10 cellular contexts compared by ENCODE assay signal in the genomic region with DNA sequence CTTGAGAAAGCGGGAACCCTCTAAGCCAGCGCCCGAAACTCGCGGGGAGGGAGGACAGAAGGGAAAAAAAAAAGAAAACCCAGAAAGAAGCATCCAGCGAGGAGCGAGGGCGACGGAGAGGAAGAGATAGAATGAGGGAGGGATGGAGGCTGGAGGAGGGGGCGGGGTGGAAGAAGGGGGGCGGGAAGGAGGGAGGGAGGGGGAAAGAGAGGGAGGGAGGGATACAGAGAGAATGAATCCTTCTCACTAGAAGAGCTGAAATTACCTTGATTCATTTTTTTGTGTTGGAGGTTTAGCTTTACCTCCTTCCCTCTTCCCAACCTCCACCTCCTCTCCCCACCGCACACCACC. TPM values are rescaled to one million over a fixed set of nuclear protein-coding genes. Genes with fewer than 3 reads are reported as not detected.
A peak's percentile ranks its signal among the peaks of the same experiment; 100 is the strongest.
DNase-seq lines count a peak whose midpoint lies in the region; ATAC-seq and TF ChIP-seq lines count a peak whose summit lies in the region.
"Had no signal": no experiment of that assay in that cellular context is flagged by ENCODE, and none has a peak within 500 bp of the region (broad histone marks: within the 10 kb centered on the region; RNA-seq: fewer than 3 reads in every experiment).

No MANE protein-coding gene starts in this region.

- H3K27ac Mint-ChIP-seq in Calu3 (ENCODE audit: unreplicated experiment): no peak overlapping the region
- no peak overlapping the region for H3K27ac Mint-ChIP-seq in natural killer cell treated with Interleukin-12 subunit alpha and Interleukin-12 subunit beta and Interleukin-15 and Interleukin-18, amount 100 ng/mL, for 72 hours

- CTCF ChIA-PET in Calu3 (lab: Charles Lee): interaction anchor here (0.8 to 1.2 kb wide), 2 partner anchors 9 to 12 kb away, joined by 3 to 6 read pairs; no protein-coding TSS in a partner anchor
- CTCF ChIA-PET in RWPE1 (lab: Yijun Ruan, JAX): interaction anchor here (0.5 to 0.7 kb wide), 2 partner anchors 1609 to 1695 kb away, joined by 3 to 4 read pairs; no protein-coding TSS in a partner anchor

- H3K4me1 ChIP-seq in psoas muscle (peaks cover 4% of the 10 kb centered on the region), HAP-1 (no peaks in the 10 kb centered on the region)

- H3K27me3 ChIP-seq in psoas muscle (ENCODE audit: insufficient read depth in 3 of 3, low read length in 2 of 3): peaks cover 8 to 82% (median 36%) of the 10 kb centered on the region in 3 donors
- H3K27me3 ChIP-seq in HAP-1 (ENCODE audit: low read depth): peaks cover 47% of the 10 kb centered on the region

- in situ Hi-C loops in HAP-1 (cut with MboI; ENCODE audit: low sequenced_read_pairs): no loop called here

- no peak for ATAC-seq in psoas muscle
- ATAC-seq in natural killer cell treated with Interleukin-12 subunit alpha and Interleukin-12 subunit beta and Interleukin-15 and Interleukin-18, amount 100 ng/mL, for 72 hours: no peak

- H3K4me1 Mint-ChIP-seq in Calu3 (ENCODE audit: low read depth, unreplicated experiment): peaks cover 15% of the 10 kb centered on the region
- H3K4me1 Mint-ChIP-seq in natural killer cell treated with Interleukin-12 subunit alpha and Interleukin-12 subunit beta and Interleukin-15 and Interleukin-18, amount 100 ng/mL, for 72 hours (ENCODE audit: low read depth in 2 of 2): peaks cover 0 to 4% of the 10 kb centered on the region in 2 donors

- TF ChIP-seq CTCF in Calu3 (IDR thresholded peaks at IDR 0.05; ENCODE audit: unreplicated experiment) (no peak), RWPE1 (conservative IDR thresholded peaks at IDR 0.05; ENCODE audit: low read depth) (no peak), fibroblast of pulmonary artery (IDR thresholded peaks at IDR 0.05; ENCODE audit: low read length, missing control alignments) (no peak), psoas muscle (IDR thresholded peaks at IDR 0.05) (no peak)

- H3K4me3 ChIP-seq in fibroblast of pulmonary artery (replicated peaks; ENCODE audit: low read depth, low read length) (peak overlapping the region; percentile 71), psoas muscle (peak overlapping the region; percentile 55), HAP-1 (no peak overlapping the region)

- peaks cover 26% of the 10 kb centered on the region for H3K36me3 Mint-ChIP-seq in Calu3 (ENCODE audit: insufficient read depth, unreplicated experiment)
- H3K36me3 Mint-ChIP-seq in natural killer cell treated with Interleukin-12 subunit alpha and Interleukin-12 subunit beta and Interleukin-15 and Interleukin-18, amount 100 ng/mL, for 72 hours: peaks cover 23% of the 10 kb centered on the region

- H3K9me3 Mint-ChIP-seq in Calu3 (ENCODE audit: low read depth, unreplicated experiment): no peaks in the 10 kb centered on the region
- H3K9me3 Mint-ChIP-seq in natural killer cell treated with Interleukin-12 subunit alpha and Interleukin-12 subunit beta and Interleukin-15 and Interleukin-18, amount 100 ng/mL, for 72 hours: peaks cover 11% of the 10 kb centered on the region

- no peak for DNase-seq in Calu3
- DNase-seq in RWPE1 (ENCODE audit: low spot score): no peak
- no peak for DNase-seq in fibroblast of pulmonary artery (ENCODE audit: low read depth)
- no peak for DNase-seq in psoas muscle
- DNase-seq in amniotic stem cell (lab: John Stamatoyannopoulos, UW): no peak
- DNase-seq in Kasumi-1 (lab: John Stamatoyannopoulos, UW): no peak
- DNase-seq in natural killer cell treated with Interleukin-12 subunit alpha and Interleukin-12 subunit beta and Interleukin-15 and Interleukin-18, amount 100 ng/mL, for 72 hours (ENCODE audit: low spot score): no peak
- DNase-seq in HAP-1 (ENCODE audit: low spot score in 2 of 2): no peak
- DNase-seq: activated naive CD4-positive, alpha-beta T cell treated with Interleukin-2 at 50 U/mL for 16 hours; NCI-H748 treated with DMSO at 0.1 percent for 48 hours had no signal

- no peaks in the 10 kb centered on the region for H3K9me3 ChIP-seq in psoas muscle
- H3K9me3 ChIP-seq in HAP-1: no peaks in the 10 kb centered on the region

- no TSS peak for BruUV-seq in Calu3 (replicated peaks; lab: Mats Ljungman, UMichigan)

- peak overlapping the region; percentile 89 for H3K4me3 Mint-ChIP-seq in Calu3 (ENCODE audit: low read depth, unreplicated experiment)
- H3K4me3 Mint-ChIP-seq in natural killer cell treated with Interleukin-12 subunit alpha and Interleukin-12 subunit beta and Interleukin-15 and Interleukin-18, amount 100 ng/mL, for 72 hours: no peak overlapping the region

- POLR2A ChIA-PET in RWPE1 (lab: Yijun Ruan, JAX; ENCODE audit: low non-redundant PET): no interaction called here

- 2 to 5% (median 4%) methylated on average over 5 to 12 of the region's 12 CpGs for WGBS in psoas muscle, 3 donors

- H3K36me3 ChIP-seq in psoas muscle (ENCODE audit: insufficient read depth in 1 of 2, low read depth in 1 of 2): no peaks in the 10 kb centered on the region
- no peaks in the 10 kb centered on the region for H3K36me3 ChIP-seq in HAP-1 (replicated peaks)

- H3K27me3 Mint-ChIP-seq in Calu3 (ENCODE audit: unreplicated experiment): peaks cover 67% of the 10 kb centered on the region
- peaks cover 33 to 48% of the 10 kb centered on the region in 2 donors for H3K27me3 Mint-ChIP-seq in natural killer cell treated with Interleukin-12 subunit alpha and Interleukin-12 subunit beta and Interleukin-15 and Interleukin-18, amount 100 ng/mL, for 72 hours

- intact Hi-C loops in Calu3 (cut with micrococcal nuclease; ENCODE audit: unreplicated experiment) (loop anchor here (5.0 kb wide), 1 partner anchor 118 kb away; no protein-coding TSS in a partner anchor), psoas muscle (cut with DNase I) (no loop called here)

- H3K27ac ChIP-seq in RWPE1 (peak overlapping the region; percentile 81; the same call in 1 of the 2 replicates), psoas muscle (no peak overlapping the region)

RNA-seq across cellular contexts. Expression of a gene that starts 19.3 kb away (rescaled TPM):
- total RNA-seq in Calu3 (2022): 7.9 and 8.3 TPM in 2 replicates
- 1 to 10 TPM in 1 of 4 donors, under 1 TPM in 3; 0.04 to 3.4 (median 0.13) TPM for total RNA-seq in psoas muscle
- under 1 TPM in 2 of 3 donors, not detected in 1; 0.01 to 0.83 TPM for polyA plus RNA-seq in psoas muscle
- total RNA-seq in natural killer cell treated with Interleukin-12 subunit alpha and Interleukin-12 subunit beta and Interleukin-15 and Interleukin-18, amount 100 ng/mL, for 72 hours: not detected
